24 cellular contexts compared by ENCODE assay signal in the genomic region with DNA sequence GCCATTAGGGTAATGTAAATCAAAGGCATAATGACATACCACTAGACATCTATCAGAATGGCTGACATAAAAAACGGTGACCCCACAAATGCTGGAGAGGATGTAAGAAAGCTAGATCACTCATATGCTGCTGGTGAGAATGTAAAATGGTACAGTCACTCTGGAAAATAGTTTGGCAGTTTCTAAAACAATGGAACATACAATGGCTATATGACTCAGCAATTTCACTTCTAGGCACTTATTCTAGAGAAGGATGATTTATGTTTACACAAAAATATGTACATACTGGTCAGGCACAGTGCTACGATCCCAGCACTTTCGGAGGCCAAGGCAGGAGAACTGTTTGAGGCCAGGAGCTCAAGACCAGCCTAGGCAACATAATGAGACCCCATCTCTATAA.
DNase-seq lines count a peak whose midpoint lies in the region; ATAC-seq, FAIRE-seq and TF ChIP-seq lines count a peak whose summit lies in the region.
"Had no signal": no experiment of that assay in that cellular context is flagged by ENCODE, and none has a peak within 500 bp of the region (broad histone marks: within the 10 kb centered on the region; RNA-seq: fewer than 3 reads in every experiment).

No MANE protein-coding gene starts in this region.

- no peaks in the 10 kb centered on the region for H3K4me1 Mint-ChIP-seq in MCF 10A (ENCODE audit: insufficient read depth, unreplicated experiment)
- H3K4me1 Mint-ChIP-seq in CD8-positive, alpha-beta T cell (ENCODE audit: low read depth): no peaks in the 10 kb centered on the region
- H3K4me1 Mint-ChIP-seq in activated CD4-positive, alpha-beta T cell treated with anti-CD3 and anti-CD28 coated beads, Interleukin-2, amount 10 ng/mL, durations not matched to agents 7 days and 5 days: no peaks in the 10 kb centered on the region
- H3K4me1 Mint-ChIP-seq: natural killer cell had no signal

- H3K36me3 Mint-ChIP-seq in MCF 10A (ENCODE audit: insufficient read depth, unreplicated experiment): no peaks in the 10 kb centered on the region
- H3K36me3 Mint-ChIP-seq in CD8-positive, alpha-beta T cell: no peaks in the 10 kb centered on the region
- no peaks in the 10 kb centered on the region for H3K36me3 Mint-ChIP-seq in activated CD4-positive, alpha-beta T cell treated with anti-CD3 and anti-CD28 coated beads, Interleukin-2, amount 10 ng/mL, durations not matched to agents 7 days and 5 days (ENCODE audit: low read depth)
- H3K36me3 Mint-ChIP-seq: activated CD8-positive, alpha-beta memory T cell treated with anti-CD3 and anti-CD28 coated beads, Interleukin-2, amount 10 ng/mL, durations not matched to agents 7 days and 5 days; natural killer cell had no signal

- H3K27me3 ChIP-seq in breast epithelium (no peaks in the 10 kb centered on the region), endothelial cell of umbilical vein (ENCODE audit: control insufficient read depth in 2 of 2, insufficient read depth in 2 of 2, low read length in 2 of 2) (no peaks in the 10 kb centered on the region)
- peaks cover 4% of the 10 kb centered on the region for H3K27me3 ChIP-seq in CD8-positive, alpha-beta T cell (ENCODE audit: insufficient read depth, low read length)
- H3K27me3 ChIP-seq: dorsolateral prefrontal cortex, upper lobe of right lung had no signal

- no peaks in the 10 kb centered on the region for H3K36me3 ChIP-seq in breast epithelium
- H3K36me3 ChIP-seq in endothelial cell of umbilical vein (ENCODE audit: control insufficient read depth in 2 of 2, extremely low read depth in 1 of 2, insufficient read depth in 2 of 2, low read length in 2 of 2): no peaks in the 10 kb centered on the region
- H3K36me3 ChIP-seq in CD8-positive, alpha-beta T cell (ENCODE audit: insufficient read depth, low read length): no peaks in the 10 kb centered on the region
- H3K36me3 ChIP-seq: upper lobe of right lung had no signal

- TF ChIP-seq CTCF in MCF 10A (IDR thresholded peaks at IDR 0.05; ENCODE audit: unreplicated experiment): no peak
- no peak for TF ChIP-seq CTCF in breast epithelium (IDR thresholded peaks at IDR 0.05)
- no peak for TF ChIP-seq CTCF in endothelial cell of umbilical vein (IDR thresholded peaks at IDR 0.05; ENCODE audit: extremely low read depth in 1 of 2, insufficient read depth in 1 of 2, low read depth in 1 of 2, low read length in 2 of 2)
- no peak for TF ChIP-seq CTCF in CD8-positive, alpha-beta T cell (IDR thresholded peaks at IDR 0.05)

- H3K4me3 ChIP-seq in breast epithelium (no peak overlapping the region), endothelial cell of umbilical vein (replicated peaks in 1 of 3; ENCODE audit: insufficient read depth in 1 of 3, low read depth in 1 of 3, low read length in 3 of 3) (no peak overlapping the region)
- no peak overlapping the region for H3K4me3 ChIP-seq in CD8-positive, alpha-beta T cell (ENCODE audit: low read depth, low read length)
- H3K4me3 ChIP-seq: dorsolateral prefrontal cortex, upper lobe of right lung had no signal

- H3K27me3 Mint-ChIP-seq in MCF 10A (ENCODE audit: insufficient read depth, unreplicated experiment): no peaks in the 10 kb centered on the region
- peaks cover 5% of the 10 kb centered on the region for H3K27me3 Mint-ChIP-seq in CD8-positive, alpha-beta T cell (ENCODE audit: low read depth)
- H3K27me3 Mint-ChIP-seq in activated CD4-positive, alpha-beta T cell treated with anti-CD3 and anti-CD28 coated beads, Interleukin-2, amount 10 ng/mL, durations not matched to agents 7 days and 5 days: peaks cover 8% of the 10 kb centered on the region

- dilution Hi-C loops in endothelial cell of umbilical vein (cut with MboI; ENCODE audit: extremely low pct_ligation_motif_present, low sequenced_read_pairs): no loop called here

- ATAC-seq in CD8-positive, alpha-beta T cell: no peak
- ATAC-seq: activated CD8-positive, alpha-beta memory T cell treated with anti-CD3 and anti-CD28 coated beads, Interleukin-2, amount 10 ng/mL, durations not matched to agents 7 days and 5 days; left cardiac atrium; natural killer cell; upper lobe of right lung had no signal

- no peak overlapping the region for H3K27ac Mint-ChIP-seq in MCF 10A (ENCODE audit: low read depth, unreplicated experiment)
- H3K27ac Mint-ChIP-seq in CD8-positive, alpha-beta T cell: no peak overlapping the region
- no peak overlapping the region for H3K27ac Mint-ChIP-seq in activated CD4-positive, alpha-beta T cell treated with anti-CD3 and anti-CD28 coated beads, Interleukin-2, amount 10 ng/mL, durations not matched to agents 7 days and 5 days
- H3K27ac Mint-ChIP-seq: activated CD8-positive, alpha-beta memory T cell treated with anti-CD3 and anti-CD28 coated beads, Interleukin-2, amount 10 ng/mL, durations not matched to agents 7 days and 5 days; activated T-helper 2 cell treated with anti-CD3 and anti-CD28 coated beads, Interferon-gamma antibody, Interleukin-2, Interleukin-4, amounts not matched to agents 10 μg/mL and 5 μg/mL and 100 μg/mL, durations not matched to agents 14 hours and 24 hours and 36 hours; CD14-positive monocyte; natural killer cell had no signal

- H4K20me1 ChIP-seq in endothelial cell of umbilical vein (replicated peaks; ENCODE audit: control insufficient read depth, extremely low read depth, insufficient read depth, low read length): no peaks in the 10 kb centered on the region

- H3K4me1 ChIP-seq in breast epithelium (no peaks in the 10 kb centered on the region), endothelial cell of umbilical vein (ENCODE audit: control insufficient read depth, extremely low read depth, insufficient read depth, low read length) (peaks cover 14% of the 10 kb centered on the region)
- H3K4me1 ChIP-seq in CD8-positive, alpha-beta T cell (ENCODE audit: insufficient read depth, low read length): no peaks in the 10 kb centered on the region
- H3K4me1 ChIP-seq: upper lobe of right lung had no signal

- H3K9me1 ChIP-seq in endothelial cell of umbilical vein (replicated peaks; ENCODE audit: control insufficient read depth, extremely low read depth, insufficient read depth, low read length): no peaks in the 10 kb centered on the region

- no peaks in the 10 kb centered on the region for H3K9me3 ChIP-seq in breast epithelium
- H3K9me3 ChIP-seq in endothelial cell of umbilical vein (replicated peaks; ENCODE audit: control insufficient read depth, insufficient read depth, low read length): no peaks in the 10 kb centered on the region
- no peaks in the 10 kb centered on the region for H3K9me3 ChIP-seq in CD8-positive, alpha-beta T cell (ENCODE audit: low read length)
- H3K9me3 ChIP-seq: upper lobe of right lung had no signal

- H3K9ac ChIP-seq in endothelial cell of umbilical vein (replicated peaks; ENCODE audit: extremely low read depth, insufficient read depth, low read length): no peak overlapping the region
- H3K9ac ChIP-seq: KMS-11 had no signal

- peaks cover 20% of the 10 kb centered on the region for H3K9me3 Mint-ChIP-seq in MCF 10A (ENCODE audit: unreplicated experiment)
- H3K9me3 Mint-ChIP-seq in CD8-positive, alpha-beta T cell: no peaks in the 10 kb centered on the region
- H3K9me3 Mint-ChIP-seq in activated CD4-positive, alpha-beta T cell treated with anti-CD3 and anti-CD28 coated beads, Interleukin-2, amount 10 ng/mL, durations not matched to agents 7 days and 5 days: no peaks in the 10 kb centered on the region
- H3K9me3 Mint-ChIP-seq: activated T-helper 2 cell treated with anti-CD3 and anti-CD28 coated beads, Interferon-gamma antibody, Interleukin-2, Interleukin-4, amounts not matched to agents 10 μg/mL and 5 μg/mL and 100 μg/mL, durations not matched to agents 14 hours and 24 hours and 36 hours had no signal

- peak; percentile 68 for FAIRE-seq in endothelial cell of umbilical vein (lab: Jason Lieb, UNC)
- FAIRE-seq: small intestine had no signal

- DNase-seq in MCF 10A (ENCODE audit: unreplicated experiment) (peak; percentile 23), breast epithelium (ENCODE audit: low spot score in 2 of 2) (no peak), OCI-M1 (lab: John Stamatoyannopoulos, UW) (peak; percentile 15), endothelial cell of umbilical vein (ENCODE audit: low read depth, low spot score) (peak; percentile 76), LoVo (ENCODE audit: low spot score) (no peak), NCI-H1694 treated with DMSO at 0.1 percent for 48 hours (lab: John Stamatoyannopoulos, UW) (no peak)
- no peak for DNase-seq in CD8-positive, alpha-beta T cell
- no peak for DNase-seq in activated CD4-positive, alpha-beta T cell treated with anti-CD3 and anti-CD28 coated beads, Interleukin-2, amount 10 ng/mL, durations not matched to agents 7 days and 5 days
- DNase-seq: ACHN; activated CD4-positive, alpha-beta T cell treated with anti-CD3 and anti-CD28 coated beads for 1 hour; activated CD8-positive, alpha-beta memory T cell treated with anti-CD3 and anti-CD28 coated beads, Interleukin-2, amount 10 ng/mL, durations not matched to agents 7 days and 5 days; dorsolateral prefrontal cortex; left cardiac atrium; natural killer cell; NCI-H1417; NCI-H2171 treated with DMSO at 0.1 percent for 48 hours; small intestine; stimulated activated CD4-positive, alpha-beta T cell treated with anti-CD3 and anti-CD28 coated beads, Interleukin-4, amount 100 ng/mL, for 24 hours; T1000; upper lobe of right lung had no signal

- no peak for TF ChIP-seq POLR2A in breast epithelium (IDR thresholded peaks at IDR 0.05)
- no peak for TF ChIP-seq POLR2A in endothelial cell of umbilical vein (IDR thresholded peaks at IDR 0.05; ENCODE audit: low read depth, low read length)

- H3K4me2 ChIP-seq in endothelial cell of umbilical vein (ENCODE audit: insufficient read depth, low read length): no peak overlapping the region
- H3K4me2 ChIP-seq: KMS-11 had no signal

- H3K27ac ChIP-seq in breast epithelium (no peak overlapping the region), endothelial cell of umbilical vein (ENCODE audit: insufficient read depth, low read depth, low read length) (peak overlapping the region; percentile 43)
- H3K27ac ChIP-seq in CD8-positive, alpha-beta T cell (ENCODE audit: low read depth, low read length): no peak overlapping the region
- H3K27ac ChIP-seq: dorsolateral prefrontal cortex, epithelial cell of prostate, KMS-11, upper lobe of right lung had no signal

- intact Hi-C loops in MCF 10A (cut with micrococcal nuclease): no loop called here
- intact Hi-C loops in breast epithelium (cut with DNase I; ENCODE audit: low total_unique reads): loop anchor here (2.0 kb wide), 1 partner anchor 34 kb away; no protein-coding TSS in a partner anchor
- intact Hi-C loops in endothelial cell of umbilical vein (cut with micrococcal nuclease): no loop called here
- intact Hi-C loops in CD8-positive, alpha-beta T cell (cut with DNase I, micrococcal nuclease): no loop called here

- CTCF ChIA-PET in MCF 10A (lab: Yijun Ruan, JAX): no interaction called here
- CTCF ChIA-PET in endothelial cell of umbilical vein (lab: Charles Lee): no interaction called here
- CTCF ChIA-PET in CD8-positive, alpha-beta T cell (lab: Charles Lee): no interaction called here
- CTCF ChIA-PET in activated CD4-positive, alpha-beta T cell treated with anti-CD3 and anti-CD28 coated beads, Interleukin-2, amount 10 ng/mL, durations not matched to agents 7 days and 5 days (lab: Charles Lee): no interaction called here

- peak overlapping the region; percentile 78 for H2AFZ ChIP-seq in endothelial cell of umbilical vein (ENCODE audit: low read depth, low read length)

- H3K4me3 Mint-ChIP-seq in MCF 10A (ENCODE audit: unreplicated experiment): no peak overlapping the region
- no peak overlapping the region for H3K4me3 Mint-ChIP-seq in CD8-positive, alpha-beta T cell
- no peak overlapping the region for H3K4me3 Mint-ChIP-seq in activated CD4-positive, alpha-beta T cell treated with anti-CD3 and anti-CD28 coated beads, Interleukin-2, amount 10 ng/mL, durations not matched to agents 7 days and 5 days
- H3K4me3 Mint-ChIP-seq: activated CD8-positive, alpha-beta memory T cell treated with anti-CD3 and anti-CD28 coated beads, Interleukin-2, amount 10 ng/mL, durations not matched to agents 7 days and 5 days; CD14-positive monocyte; natural killer cell had no signal

- no TSS peak for BruUV-seq in MCF 10A (replicated peaks; lab: Mats Ljungman, UMichigan)
- no TSS peak for BruUV-seq in endothelial cell of umbilical vein (replicated peaks; lab: Mats Ljungman, UMichigan)

- H3K79me2 ChIP-seq in endothelial cell of umbilical vein (ENCODE audit: control insufficient read depth, insufficient read depth, low read length): no peaks in the 10 kb centered on the region

- POLR2A ChIA-PET in MCF 10A (lab: Yijun Ruan, JAX) (no interaction called here), endothelial cell of umbilical vein (lab: Charles Lee) (no interaction called here)
- POLR2A ChIA-PET in CD8-positive, alpha-beta T cell (lab: Charles Lee): no interaction called here
- POLR2A ChIA-PET in activated CD4-positive, alpha-beta T cell treated with anti-CD3 and anti-CD28 coated beads, Interleukin-2, amount 10 ng/mL, durations not matched to agents 7 days and 5 days (lab: Charles Lee): no interaction called here

Comparison
In these comparisons a context has a peak if more than half of its experiments do, and no peak if none do; other contexts are left out.
1. DNase-seq: peak in MCF 10A (single experiment), OCI-M1 (single experiment) and endothelial cell of umbilical vein (single experiment); none in breast epithelium (0 of 2), CD8-positive, alpha-beta T cell (0 of 7), LoVo (single experiment), NCI-H1694 treated with DMSO at 0.1 percent for 48 hours (single experiment) and activated CD4-positive, alpha-beta T cell treated with anti-CD3 and anti-CD28 coated beads, Interleukin-2, amount 10 ng/mL, durations not matched to agents 7 days and 5 days (single experiment).